Comparison of ENCODE assay signal across 8 cellular contexts in genomic region chr21:29233611-29234540, GRCh38.
DNase-seq lines count a peak whose midpoint lies in the region; ATAC-seq and TF ChIP-seq lines count a peak whose summit lies in the region.

No MANE protein-coding gene starts in this region.

- no peak for TF ChIP-seq CTCF in tibial nerve (IDR thresholded peaks at IDR 0.05)
- TF ChIP-seq CTCF in left lung (IDR thresholded peaks at IDR 0.05), result no peak

- peak; percentile 43 for ATAC-seq in GM18519 (IDR thresholded peaks at IDR 0.05; ENCODE audit: low FRiP score, unreplicated experiment)
- ATAC-seq in GM21528 (IDR thresholded peaks at IDR 0.05; ENCODE audit: low FRiP score, unreplicated experiment), result peak; percentile 68
- ATAC-seq in HG03558 (IDR thresholded peaks at IDR 0.05; ENCODE audit: extremely low read depth, unreplicated experiment), result peak; percentile 40
- ATAC-seq in left lung, result no peak

- H3K4me3 ChIP-seq in tibial nerve (no peak overlapping the region), left lung (no peak overlapping the region)

- TF ChIP-seq POLR2A in tibial nerve (IDR thresholded peaks at IDR 0.05), result no peak

- 92% methylated on average over 11 of the region's 11 CpGs for WGBS in tibial nerve, 2 donors

- H3K27ac ChIP-seq in tibial nerve (no peak overlapping the region), left lung (no peak overlapping the region)

- H3K36me3 ChIP-seq in tibial nerve, result no peaks in the 10 kb centered on the region
- H3K36me3 ChIP-seq in left lung, result no peaks in the 10 kb centered on the region

- H3K27me3 ChIP-seq in tibial nerve, result no peaks in the 10 kb centered on the region
- no peaks in the 10 kb centered on the region for H3K27me3 ChIP-seq in left lung

- peak; percentile 62 for DNase-seq in germinal center (ENCODE audit: low spot score)
- DNase-seq in tibial nerve (ENCODE audit: low spot score in 2 of 2), result no peak
- no peak for DNase-seq in left lung
- no peak for DNase-seq in globus pallidus (ENCODE audit: low spot score)
- DNase-seq in amygdala (lab: John Stamatoyannopoulos, UW), result no peak

- H3K9me3 ChIP-seq in tibial nerve (no peaks in the 10 kb centered on the region), left lung (no peaks in the 10 kb centered on the region)

- intact Hi-C loops in left lung (cut with DNase I), result no loop called here

- TF ChIP-seq EP300 in tibial nerve (IDR thresholded peaks at IDR 0.05), result no peak

- H3K4me1 ChIP-seq in tibial nerve, result peaks cover 0 to 24% (median 2%) of the 10 kb centered on the region in 4 donors
- peaks cover 0 to 65% of the 10 kb centered on the region in 2 donors for H3K4me1 ChIP-seq in left lung
